Comparison of ENCODE assay signal across 1 cellular context in genomic region chr6:45394586-45395095, GRCh38.
TF ChIP-seq lines count a peak whose summit lies in the region.

No MANE protein-coding gene starts in this region.

TF ChIP-seq in GM23338, 12 proteins besides CTCF, POLR2A, EP300 and RAD21 (continued from another document):
- no peak for TF ChIP-seq ETS1 (IDR thresholded peaks at IDR 0.05)
- TF ChIP-seq ZNF114 (CRISPR knock-in tag; IDR thresholded peaks at IDR 0.05): no peak
- TF ChIP-seq REST (IDR thresholded peaks at IDR 0.05; ENCODE audit: unreplicated experiment): no peak
